ENCODE assay signal across 1 cellular context in the genomic region with DNA sequence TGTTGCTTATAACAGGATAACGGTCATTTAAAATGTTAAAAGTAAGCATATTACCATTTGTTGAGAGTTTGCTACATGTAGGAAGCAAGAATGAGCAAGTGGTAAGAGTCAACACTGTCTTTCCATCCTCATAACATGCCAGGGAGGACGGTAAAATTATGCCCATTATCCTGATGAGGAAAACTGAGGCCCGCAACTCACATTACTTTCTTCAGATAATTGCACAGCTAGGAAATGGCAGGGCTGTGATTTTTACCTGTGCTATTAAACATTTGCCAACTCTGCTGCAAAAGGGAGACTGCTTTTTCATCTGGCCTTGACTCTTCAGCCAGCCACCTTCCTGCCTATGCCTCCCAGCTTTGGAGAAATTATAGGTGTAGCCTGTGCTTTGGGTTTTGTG.
TF ChIP-seq lines count a peak whose summit lies in the region.

No MANE protein-coding gene starts in this region.

TF ChIP-seq in HepG2, 621 proteins besides CTCF, POLR2A, EP300 and RAD21 (continued from another document):
- TF ChIP-seq NKX3-1 (CRISPR knock-in tag; IDR thresholded peaks at IDR 0.05) = no peak
- TF ChIP-seq ZMYM3 (CRISPR knock-in tag; IDR thresholded peaks at IDR 0.05) = peak; percentile 69; the same call in 1 of the 2 replicates
